7 cellular contexts compared by ENCODE assay signal in the genomic region with DNA sequence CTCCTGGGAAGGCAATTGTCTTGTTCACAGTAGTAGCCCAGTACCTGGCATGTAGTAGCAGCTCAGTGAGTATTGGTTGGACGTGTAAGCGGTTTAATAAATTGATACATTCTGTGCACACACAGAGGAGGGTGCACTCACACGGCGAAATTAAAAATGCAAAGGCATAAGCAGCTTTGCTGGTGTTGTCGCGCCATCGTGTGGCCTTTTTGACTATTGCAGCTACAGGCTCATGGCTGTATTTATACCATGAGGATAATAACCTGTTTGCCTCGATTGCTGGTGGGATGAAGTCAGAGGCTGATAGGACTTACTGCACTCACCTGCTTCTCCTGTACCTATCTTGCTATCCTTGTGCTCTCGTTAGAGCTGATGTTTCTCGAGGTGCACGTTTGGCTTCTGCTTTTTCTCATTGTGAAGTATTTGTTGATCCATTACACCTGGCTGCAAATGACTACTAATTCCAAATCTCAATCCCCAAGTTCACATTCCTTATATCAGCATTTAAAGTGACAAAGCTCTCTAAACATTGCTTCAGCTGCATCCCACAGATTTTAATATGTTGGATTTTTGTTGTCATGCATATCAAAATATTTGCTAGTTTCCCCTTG.
DNase-seq lines count a peak whose midpoint lies in the region; ATAC-seq, FAIRE-seq and TF ChIP-seq lines count a peak whose summit lies in the region.

No MANE protein-coding gene starts in this region.

- peak; percentile 86 for ATAC-seq in HG02678 (IDR thresholded peaks at IDR 0.05; ENCODE audit: unreplicated experiment)

- DNase-seq in GM12892 (ENCODE audit: insufficient read length) (no peak), NCI-H1694 treated with DMSO at 0.1 percent for 48 hours (lab: John Stamatoyannopoulos, UW) (peak; percentile 14), T1000 (lab: John Stamatoyannopoulos, UW) (peak; percentile 57), brain microvascular endothelial cell (peak; percentile 74), iris pigment epithelial cell (ENCODE audit: low read depth) (peak; percentile 56)
- peak; percentile 26 to 61 (median 43) for DNase-seq in stimulated activated CD4-positive, alpha-beta T cell treated with anti-CD3 and anti-CD28 coated beads, Interleukin-1b, Interleukin-23, amount 100 ng/mL, for 24 hours (ENCODE audit: low read depth in 4 of 4, low spot score in 1 of 4)

- no peak overlapping the region for H3K27ac ChIP-seq in brain microvascular endothelial cell

- in situ Hi-C loops in brain microvascular endothelial cell (cut with HindIII; ENCODE audit: low pct_ligation_motif_present, low sequenced_read_pairs) = no loop called here

- TF ChIP-seq CTCF in brain microvascular endothelial cell (IDR thresholded peaks at IDR 0.05; ENCODE audit: low read depth, low read length, missing control alignments) = peak; percentile 92

- no peak overlapping the region for H3K4me3 ChIP-seq in brain microvascular endothelial cell (ENCODE audit: low read depth, low read length)

- no peak for TF ChIP-seq POLR2A in GM12892 (IDR thresholded peaks at IDR 0.05; ENCODE audit: low read depth, low read length)

- peak; percentile 81 for FAIRE-seq in GM12892 (lab: Jason Lieb, UNC)

- no peaks in the 10 kb centered on the region for H3K27me3 ChIP-seq in brain microvascular endothelial cell (replicated peaks)

- H3K36me3 ChIP-seq in brain microvascular endothelial cell (replicated peaks) = no peaks in the 10 kb centered on the region
